Comparison of ENCODE assay signal across 22 cellular contexts in genomic region chr1:25684216-25684965, GRCh38.
DNase-seq lines count a peak whose midpoint lies in the region; ATAC-seq, FAIRE-seq and TF ChIP-seq lines count a peak whose summit lies in the region.
"Had no signal": no experiment of that assay in that cellular context is flagged by ENCODE, and none has a peak within 500 bp of the region (broad histone marks: within the 10 kb centered on the region; RNA-seq: fewer than 3 reads in every experiment).

No MANE protein-coding gene starts in this region.

- H3K9ac ChIP-seq in H1 (replicated peaks in 1 of 4; ENCODE audit: extremely low read depth in 1 of 4, low read depth in 3 of 4, low read length in 3 of 4), result no peak overlapping the region

- TF ChIP-seq POLR2A in H1 (IDR thresholded peaks at IDR 0.05; ENCODE audit: control extremely low read depth in 1 of 2, low read depth in 2 of 2, low read length in 2 of 2), result no peak

- H3K4me1 ChIP-seq in GM23338 (ENCODE audit: insufficient read depth) (peaks cover 6% of the 10 kb centered on the region), H1 (replicated peaks in 1 of 4; ENCODE audit: control insufficient read depth in 3 of 4, insufficient read depth in 4 of 4, low read length in 3 of 4) (no peaks in the 10 kb centered on the region)
- peaks cover 0 to 43% of the 10 kb centered on the region in 2 donors for H3K4me1 ChIP-seq in naive thymus-derived CD4-positive, alpha-beta T cell (ENCODE audit: control insufficient read depth in 2 of 2, insufficient read depth in 2 of 2, low read length in 2 of 2)
- H3K4me1 ChIP-seq: foreskin keratinocyte, SJSA1 had no signal

- no peaks in the 10 kb centered on the region for H3K79me1 ChIP-seq in H1 (ENCODE audit: low read depth, low read length)

- H3K4me3 Mint-ChIP-seq in GM23338 (no peak overlapping the region; the same call in 2 of the 3 replicates), WTC11 (no peak overlapping the region)
- peak overlapping the region in 1 of 10 donors; percentile 7 for H3K4me3 Mint-ChIP-seq in naive thymus-derived CD4-positive, alpha-beta T cell
- H3K4me3 Mint-ChIP-seq: stimulated activated naive CD8-positive, alpha-beta T cell treated with anti-CD3 and anti-CD28 coated beads, Interleukin-15, Interleukin-2, amounts not matched to agents 100 ng/mL and 50 ng/mL, for 24 hours had no signal

- H4K20me1 ChIP-seq in GM23338 (replicated peaks; ENCODE audit: insufficient read depth) (no peaks in the 10 kb centered on the region), H1 (replicated peaks in 1 of 2; ENCODE audit: control insufficient read depth in 1 of 2, insufficient read depth in 2 of 2, low read length in 2 of 2) (no peaks in the 10 kb centered on the region)

- H3K9me3 Mint-ChIP-seq in GM23338 (no peaks in the 10 kb centered on the region), WTC11 (no peaks in the 10 kb centered on the region)
- no peaks in the 10 kb centered on the region for H3K9me3 Mint-ChIP-seq in naive thymus-derived CD4-positive, alpha-beta T cell
- H3K9me3 Mint-ChIP-seq: stimulated activated naive CD8-positive, alpha-beta T cell treated with anti-CD3 and anti-CD28 coated beads, Interleukin-15, Interleukin-2, amounts not matched to agents 100 ng/mL and 50 ng/mL, for 24 hours had no signal

- H3K23ac ChIP-seq in H1 (ENCODE audit: insufficient read length), result no peak overlapping the region

- no peak overlapping the region for H3K14ac ChIP-seq in H1 (ENCODE audit: insufficient read length)

- DNase-seq in NCI-H1105 treated with DMSO at 0.1 percent for 48 hours (lab: John Stamatoyannopoulos, UW) (peak; percentile 41), NCI-H1105 (lab: John Stamatoyannopoulos, UW) (no peak), GM23338 (ENCODE audit: low spot score) (no peak), H1 (ENCODE audit: low read depth in 1 of 2, low spot score in 2 of 2) (no peak), NOMO-1 treated with dmso at 0.1 percent for 144 hours (lab: John Stamatoyannopoulos, UW; ENCODE audit: unreplicated experiment) (no peak), WTC11 (ENCODE audit: low spot score) (no peak)
- DNase-seq in naive thymus-derived CD4-positive, alpha-beta T cell, result no peak
- DNase-seq in stimulated activated CD4-positive, alpha-beta T cell treated with anti-CD3 and anti-CD28 coated beads, Interleukin-12 subunit alpha, Interleukin-12 subunit beta, amount 100 ng/mL, for 4 hours, result no peak
- DNase-seq: activated CD4-positive, alpha-beta T cell treated with anti-CD3 and anti-CD28 coated beads, Interleukin-2, amount 50 U/mL, for 48 hours; foreskin keratinocyte; heart left ventricle; NCI-H1092; NCI-H187 treated with DMSO at 0.1 percent for 48 hours; NCI-H69 had no signal

- H2AFZ ChIP-seq in GM23338 (no peak overlapping the region), H1 (ENCODE audit: low read length) (no peak overlapping the region)

- H3F3A ChIP-seq in GM23338 (replicated peaks; ENCODE audit: low read depth), result no peaks in the 10 kb centered on the region

- no peak overlapping the region for H3K4me3 ChIP-seq in GM23338
- H3K4me3 ChIP-seq in H1 (ENCODE audit: extremely low read depth in 1 of 4, insufficient read depth in 2 of 4, low read depth in 3 of 4, low read length in 4 of 4), result no peak overlapping the region
- no peak overlapping the region for H3K4me3 ChIP-seq in naive thymus-derived CD4-positive, alpha-beta T cell (ENCODE audit: low read length)
- H3K4me3 ChIP-seq: GM12878, heart left ventricle, SJSA1, thoracic aorta had no signal

- H2BK15ac ChIP-seq in H1 (ENCODE audit: low read length), result no peak overlapping the region

- POLR2A ChIA-PET in H1 (lab: Charles Lee; ENCODE audit: partially characterized antibody), result interaction anchor here (1.8 kb wide), 1 partner anchor 8 kb away, joined by 6 read pairs; no protein-coding TSS in a partner anchor
- POLR2A ChIA-PET in naive thymus-derived CD4-positive, alpha-beta T cell (lab: Charles Lee), result interaction anchor here (0.8 to 1.2 kb wide), 4 partner anchors 13 to 114 kb away, joined by 3 to 4 read pairs (median 3); no protein-coding TSS in a partner anchor
- POLR2A ChIA-PET in WTC11 (lab: Charles Lee), result no interaction called here

- H3K36me3 Mint-ChIP-seq in GM23338 (ENCODE audit: low read depth) (no peaks in the 10 kb centered on the region), WTC11 (no peaks in the 10 kb centered on the region)
- peaks cover 0 to 34% (median 13%) of the 10 kb centered on the region in 5 donors for H3K36me3 Mint-ChIP-seq in naive thymus-derived CD4-positive, alpha-beta T cell

- CTCF ChIA-PET in H1 (lab: Charles Lee; ENCODE audit: partially characterized antibody) (interaction anchor here (0.6 to 5.5 kb wide), 12 partner anchors 9 to 708 kb away, joined by 3 to 36 read pairs (median 3); no protein-coding TSS in a partner anchor), WTC11 (lab: Charles Lee) (interaction anchor here (0.7 to 1.6 kb wide), 3 partner anchors 9 to 75 kb away, joined by 3 to 6 read pairs (median 6); no protein-coding TSS in a partner anchor)
- CTCF ChIA-PET in naive thymus-derived CD4-positive, alpha-beta T cell (lab: Charles Lee), result interaction anchor here (1.0 kb wide), 1 partner anchor 70 kb away, joined by 3 read pairs; no protein-coding TSS in a partner anchor

- TF ChIP-seq CTCF in GM23338 (conservative IDR thresholded peaks at IDR 0.05; ENCODE audit: low read depth in 2 of 2), result no peak
- TF ChIP-seq CTCF in H1 (IDR thresholded peaks at IDR 0.05; ENCODE audit: control extremely low read depth in 1 of 3, insufficient read depth in 1 of 3, low read depth in 1 of 3, low read length in 3 of 3), result no peak
- no peak for TF ChIP-seq CTCF in WTC11 (IDR thresholded peaks at IDR 0.05)

- H3K4me1 Mint-ChIP-seq in GM23338 (peaks cover 24% of the 10 kb centered on the region; the same call in 2 of the 3 replicates), WTC11 (no peaks in the 10 kb centered on the region)
- peaks cover 10 to 91% (median 83%) of the 10 kb centered on the region in 7 donors for H3K4me1 Mint-ChIP-seq in naive thymus-derived CD4-positive, alpha-beta T cell

- no peak for FAIRE-seq in H1 (lab: Jason Lieb, UNC)
- FAIRE-seq: D721Med, GM12878, RCC 7860 had no signal

- no peaks in the 10 kb centered on the region for H3K23me2 ChIP-seq in H1 (ENCODE audit: low read depth, low read length)

- H2BK5ac ChIP-seq in H1 (ENCODE audit: low read depth, low read length), result no peak overlapping the region

- WGBS in H1 (ENCODE audit: extremely low coverage in 1 of 2, insufficient coverage in 1 of 2, insufficient read length in 1 of 2, insufficient replicate concordance in 2 of 2, low coverage in 1 of 2, low lambda C conversion rate in 2 of 2, missing lambda C conversion rate in 1 of 2), 2 experiments, result 84% methylated on average over 13 of the region's 13 CpGs; no CpG with 5 or more reads in 1 of the 2 experiments

- ATAC-seq in GM23338 (no peak), WTC11 (no peak)
- no peak for ATAC-seq in naive thymus-derived CD4-positive, alpha-beta T cell
- ATAC-seq: foreskin keratinocyte, GM12878 had no signal

- H3K4me2 ChIP-seq in GM23338 (0 out of 2 replicates have a peak overlapping the region, but pooled peaks have one; percentile 20), H1 (ENCODE audit: insufficient read depth in 1 of 2, low read depth in 2 of 2, low read length in 2 of 2) (no peak overlapping the region)

- intact Hi-C loops in naive thymus-derived CD4-positive, alpha-beta T cell (cut with micrococcal nuclease), result no loop called here

- H3K27ac ChIP-seq in GM23338 (ENCODE audit: low read depth) (0 out of 2 replicates have a peak overlapping the region, but pooled peaks have one; percentile 50), H1 (ENCODE audit: low read depth, low read length) (no peak overlapping the region)
- no peak overlapping the region for H3K27ac ChIP-seq in naive thymus-derived CD4-positive, alpha-beta T cell (ENCODE audit: low read depth, low read length)
- H3K27ac ChIP-seq: 22Rv1, C4-2B, foreskin keratinocyte, SJSA1, thoracic aorta had no signal

- no peak overlapping the region for H2BK20ac ChIP-seq in H1 (ENCODE audit: low read length)

- H3K4ac ChIP-seq in H1 (replicated peaks; ENCODE audit: insufficient read length, low read depth, low read length), result no peak overlapping the region

- H4K91ac ChIP-seq in H1 (replicated peaks; ENCODE audit: insufficient read length, low read length), result no peak overlapping the region

- no peak overlapping the region for H3K18ac ChIP-seq in H1 (ENCODE audit: extremely low read depth, low read length)

- H3K27me3 Mint-ChIP-seq in GM23338 (ENCODE audit: insufficient read depth, low read depth, poor library complexity) (peaks cover 6% of the 10 kb centered on the region), WTC11 (ENCODE audit: low read depth) (no peaks in the 10 kb centered on the region)
- H3K27me3 Mint-ChIP-seq in naive thymus-derived CD4-positive, alpha-beta T cell, result peaks cover 0 to 85% (median 0%) of the 10 kb centered on the region in 5 donors

- H3K79me2 ChIP-seq in GM23338 (replicated peaks; ENCODE audit: insufficient read depth), result no peaks in the 10 kb centered on the region
- no peaks in the 10 kb centered on the region for H3K79me2 ChIP-seq in H1 (ENCODE audit: control insufficient read depth in 1 of 2, insufficient read depth in 2 of 2, low read length in 2 of 2)

- no peak for TF ChIP-seq EP300 in H1 (IDR thresholded peaks at IDR 0.05; ENCODE audit: borderline replicate concordance in 1 of 2, low read depth in 2 of 2, low read length in 2 of 2)

- peak overlapping the region; percentile 44; the same call in 1 of the 2 replicates for H2AK5ac ChIP-seq in H1 (ENCODE audit: low read depth, low read length)

- no peaks in the 10 kb centered on the region for H3K9me2 ChIP-seq in GM23338 (ENCODE audit: insufficient read depth)

- H3K27ac Mint-ChIP-seq in GM23338 (peak overlapping the region; percentile 45; the same call in 1 of the 2 replicates), WTC11 (no peak overlapping the region; the same call in 1 of the 2 replicates)
- H3K27ac Mint-ChIP-seq in naive thymus-derived CD4-positive, alpha-beta T cell, result peak overlapping the region in 8 of 9 donors; percentile 69 to 98 (median 84)
- H3K27ac Mint-ChIP-seq: stimulated activated naive CD8-positive, alpha-beta T cell treated with anti-CD3 and anti-CD28 coated beads, Interleukin-15, Interleukin-2, amounts not matched to agents 100 ng/mL and 50 ng/mL, for 24 hours had no signal

- H4K5ac ChIP-seq in H1 (ENCODE audit: insufficient read length, low read depth, low read length), result no peak overlapping the region

- H4K8ac ChIP-seq in H1 (ENCODE audit: extremely low read depth, insufficient read depth, low read length), result peak overlapping the region; percentile 5; the same call in 1 of the 2 replicates

- H3K56ac ChIP-seq in H1 (replicated peaks; ENCODE audit: insufficient read length, low read depth, low read length), result no peak overlapping the region

- H3K36me3 ChIP-seq in GM23338 (ENCODE audit: insufficient read depth) (no peaks in the 10 kb centered on the region), H1 (ENCODE audit: control insufficient read depth in 2 of 4, insufficient read depth in 4 of 4, low read length in 3 of 4) (no peaks in the 10 kb centered on the region)
- peaks cover 0 to 27% (median 6%) of the 10 kb centered on the region in 3 experiments for H3K36me3 ChIP-seq in naive thymus-derived CD4-positive, alpha-beta T cell (ENCODE audit: control insufficient read depth in 2 of 3, insufficient read depth in 3 of 3, low read length in 3 of 3)
- H3K36me3 ChIP-seq: SJSA1, thoracic aorta had no signal

- no peaks in the 10 kb centered on the region for H3K9me3 ChIP-seq in H1 (ENCODE audit: insufficient read depth in 2 of 2, low read depth in 1 of 2, low read length in 1 of 2)
- no peaks in the 10 kb centered on the region for H3K9me3 ChIP-seq in naive thymus-derived CD4-positive, alpha-beta T cell (ENCODE audit: control insufficient read depth in 2 of 3, low read length in 3 of 3)
- H3K9me3 ChIP-seq: heart left ventricle, SJSA1, thoracic aorta had no signal

- H2BK12ac ChIP-seq in H1 (ENCODE audit: low read depth, low read length), result no peak overlapping the region

- TF ChIP-seq RAD21 in H1 (IDR thresholded peaks at IDR 0.05 in 1 of 2, conservative IDR thresholded peaks at IDR 0.05 in 1 of 2; ENCODE audit: low read depth in 2 of 2, low read length in 2 of 2), result no peak

- H2BK120ac ChIP-seq in H1 (replicated peaks; ENCODE audit: low read depth, low read length), result no peak overlapping the region

- H3K27me3 ChIP-seq in GM23338 (ENCODE audit: insufficient read depth) (no peaks in the 10 kb centered on the region), H1 (replicated peaks in 1 of 4; ENCODE audit: control insufficient read depth in 3 of 4, extremely low read depth in 1 of 4, insufficient read depth in 3 of 4, low read length in 3 of 4) (no peaks in the 10 kb centered on the region; a peak in 1 of 7 replicates)
- H3K27me3 ChIP-seq in naive thymus-derived CD4-positive, alpha-beta T cell (ENCODE audit: control insufficient read depth in 2 of 2, insufficient read depth in 2 of 2, low read length in 2 of 2), result no peaks in the 10 kb centered on the region
- H3K27me3 ChIP-seq: heart left ventricle, SJSA1 had no signal
